In the genomic region with DNA sequence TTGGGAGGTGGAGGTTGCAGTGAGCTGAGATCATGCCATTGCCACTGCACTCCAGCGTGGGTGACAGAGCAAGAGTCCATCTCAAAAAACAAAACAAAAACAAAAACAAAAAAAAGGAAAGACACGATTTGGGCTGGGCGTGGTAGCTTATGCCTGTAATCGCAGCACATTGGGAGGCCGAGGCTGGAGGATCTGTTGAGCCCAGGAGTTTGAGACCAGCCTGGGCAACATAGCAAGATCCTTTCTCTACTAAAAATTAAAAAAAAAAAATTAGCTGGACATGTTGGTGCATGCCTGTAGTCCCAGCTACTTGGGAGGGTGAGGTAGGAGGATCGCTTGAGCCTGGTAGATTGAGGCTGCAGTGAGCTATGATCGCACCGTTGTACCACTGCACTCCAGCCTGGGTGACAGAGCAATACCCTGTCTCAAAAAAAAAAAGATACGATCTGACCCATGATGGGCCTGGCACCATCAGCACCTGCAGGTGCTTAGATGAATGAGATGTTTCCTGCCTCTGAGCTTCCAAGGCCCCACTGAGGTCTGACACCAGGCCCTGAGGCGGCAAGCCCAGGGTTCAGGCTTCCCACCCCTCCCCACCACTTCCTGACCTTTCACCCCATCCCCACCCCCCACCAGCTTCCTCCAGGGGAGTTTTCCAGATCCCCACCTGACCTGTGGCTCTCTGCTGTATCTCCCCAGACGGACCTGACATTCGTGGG, we compare ENCODE assay signal across 32 cellular contexts. TPM values are rescaled to one million over a fixed set of nuclear protein-coding genes. Genes with fewer than 3 reads are reported as not detected.
"Had no signal": no experiment of that assay in that cellular context is flagged by ENCODE, and none has a peak within 500 bp of the region (broad histone marks: within the 10 kb centered on the region; RNA-seq: fewer than 3 reads in every experiment).

No MANE protein-coding gene starts in this region.

- H3K27ac ChIP-seq: ascending aorta, body of pancreas, SK-N-MC, VCaP had no signal

- ATAC-seq: activated CD4-positive, alpha-beta T cell treated with anti-CD3 and anti-CD28 coated beads for 36 hours; activated naive CD4-positive, alpha-beta T cell treated with anti-CD3 and anti-CD28 coated beads, Interleukin-2, amount 50 U/mL, for 72 hours; activated naive CD8-positive, alpha-beta T cell treated with anti-CD3 and anti-CD28 coated beads, Interleukin-2, amount 50 U/mL, for 24 hours; activated T-cell treated with anti-CD3 and anti-CD28 coated beads, Interleukin-2, amount 50 U/mL, for 4 hours; body of pancreas; Panc1; Right ventricle myocardium inferior; T-cell had no signal

- H3K36me3 ChIP-seq: MG63 had no signal

- H3K4me3 Mint-ChIP-seq: activated CD4-positive, alpha-beta memory T cell treated with anti-CD3 and anti-CD28 coated beads, Interleukin-2, amount 10 ng/mL, durations not matched to agents 7 days and 5 days; activated CD4-positive, alpha-beta T cell treated with anti-CD3 and anti-CD28 coated beads for 36 hours; activated naive CD8-positive, alpha-beta T cell treated with anti-CD3 and anti-CD28 coated beads, Interleukin-2, amount 50 U/mL, for 24 hours; activated T-cell treated with anti-CD3 and anti-CD28 coated beads, Interleukin-2, amount 50 U/mL, for 4 hours; T-cell had no signal

- H3K9me3 ChIP-seq: ascending aorta, body of pancreas, MG63 had no signal

- H3K27me3 ChIP-seq: ascending aorta, body of pancreas, MG63 had no signal

- H3K36me3 Mint-ChIP-seq: activated naive CD4-positive, alpha-beta T cell treated with anti-CD3 and anti-CD28 coated beads, Interleukin-2, amount 50 U/mL, for 72 hours; T-cell had no signal

- FAIRE-seq: bronchial epithelial cell had no signal

- H3K4me3 ChIP-seq: ascending aorta, body of pancreas, MG63, SK-N-MC had no signal

- DNase-seq: activated CD4-positive, alpha-beta memory T cell treated with anti-CD3 and anti-CD28 coated beads, Interleukin-2, amount 10 ng/mL, durations not matched to agents 7 days and 5 days; activated CD4-positive, alpha-beta T cell treated with anti-CD3 and anti-CD28 coated beads for 36 hours; activated CD4-positive, alpha-beta T cell treated with anti-CD3 and anti-CD28 coated beads, Interleukin-2, amount 50 U/mL, for 1 hour; activated effector memory CD4-positive, alpha-beta T cell treated with anti-CD3 and anti-CD28 coated beads, Interleukin-2, amount 50 U/mL, for 16 hours; activated naive CD4-positive, alpha-beta T cell treated with Interleukin-2 at 50 U/mL for 16 hours; activated naive CD8-positive, alpha-beta T cell treated with anti-CD3 and anti-CD28 coated beads, Interleukin-2, amount 50 U/mL, for 24 hours; activated T-cell treated with anti-CD3 and anti-CD28 coated beads, Interleukin-2, amount 50 U/mL, for 4 hours; amniotic stem cell; body of pancreas; central memory CD4-positive, alpha-beta T cell; MG63; MV-4-11; NCI-H1092 treated with DMSO at 0.1 percent for 48 hours; NCI-H1417 treated with DMSO at 0.1 percent for 48 hours; NCI-H1694; NCI-H2029 treated with DMSO at 0.1 percent for 48 hours; NCI-H345; NCI-H510A; NCI-H526 treated with DMSO at 0.1 percent for 48 hours; NK-92 treated with Interleukin-12 subunit alpha and Interleukin-12 subunit beta, amount 100 ng/mL, for 24 hours; OCI-M1; RPMI8226; T-cell had no signal

- H3K4me1 ChIP-seq: ascending aorta, body of pancreas had no signal

- H3K9me3 Mint-ChIP-seq: activated CD4-positive, alpha-beta memory T cell treated with anti-CD3 and anti-CD28 coated beads, Interleukin-2, amount 10 ng/mL, durations not matched to agents 7 days and 5 days; activated naive CD4-positive, alpha-beta T cell treated with anti-CD3 and anti-CD28 coated beads, Interleukin-2, amount 50 U/mL, for 72 hours; activated naive CD8-positive, alpha-beta T cell treated with anti-CD3 and anti-CD28 coated beads, Interleukin-2, amount 50 U/mL, for 24 hours; activated T-cell treated with anti-CD3 and anti-CD28 coated beads, Interleukin-2, amount 50 U/mL, for 4 hours; T-cell had no signal

- H3K27me3 Mint-ChIP-seq: activated CD4-positive, alpha-beta memory T cell treated with anti-CD3 and anti-CD28 coated beads, Interleukin-2, amount 10 ng/mL, durations not matched to agents 7 days and 5 days; activated CD4-positive, alpha-beta T cell treated with anti-CD3 and anti-CD28 coated beads for 36 hours; activated naive CD8-positive, alpha-beta T cell treated with anti-CD3 and anti-CD28 coated beads, Interleukin-2, amount 50 U/mL, for 24 hours; T-cell had no signal

- H3K4me1 Mint-ChIP-seq: activated CD4-positive, alpha-beta memory T cell treated with anti-CD3 and anti-CD28 coated beads, Interleukin-2, amount 10 ng/mL, durations not matched to agents 7 days and 5 days; activated CD4-positive, alpha-beta T cell treated with anti-CD3 and anti-CD28 coated beads for 36 hours had no signal

- H3K27ac Mint-ChIP-seq: activated CD4-positive, alpha-beta memory T cell treated with anti-CD3 and anti-CD28 coated beads, Interleukin-2, amount 10 ng/mL, durations not matched to agents 7 days and 5 days; activated CD4-positive, alpha-beta T cell treated with anti-CD3 and anti-CD28 coated beads for 36 hours; activated naive CD8-positive, alpha-beta T cell treated with anti-CD3 and anti-CD28 coated beads, Interleukin-2, amount 50 U/mL, for 24 hours; T-cell had no signal

RNA-seq across cellular contexts. Expression of a gene that starts 21.8 kb away (rescaled TPM):
- total RNA-seq: ascending aorta, body of pancreas had no signal

RNA-seq across cellular contexts. Expression of a gene that starts 31.7 kb away (rescaled TPM):
- total RNA-seq: activated CD4-positive, alpha-beta memory T cell treated with anti-CD3 and anti-CD28 coated beads, Interleukin-2, amount 10 ng/mL, durations not matched to agents 7 days and 5 days; ascending aorta; body of pancreas; bronchial epithelial cell; chondrocyte; Right ventricle myocardium inferior; T-helper 2 cell treated with Interferon-gamma antibody and Interleukin-4, amounts not matched to agents 100 ng/mL and 5 ng/mL, for 36 hours had no signal
